Comparison of ENCODE assay signal across 28 cellular contexts in genomic region chr15:27635916-27636315, GRCh38.
"Had no signal": no experiment of that assay in that cellular context is flagged by ENCODE, and none has a peak within 500 bp of the region (broad histone marks: within the 10 kb centered on the region; RNA-seq: fewer than 3 reads in every experiment).

No MANE protein-coding gene starts in this region.

- H3K27me3 ChIP-seq: colonic mucosa, esophagus muscularis mucosa, esophagus squamous epithelium, foreskin keratinocyte, gastrocnemius medialis, gastroesophageal sphincter, heart right ventricle had no signal

- H3K9me3 ChIP-seq: colonic mucosa, esophagus muscularis mucosa, esophagus squamous epithelium, gastrocnemius medialis had no signal

- FAIRE-seq: colon, endometrium, endothelial cell of umbilical vein, frontal cortex had no signal

- H3K27ac ChIP-seq: colonic mucosa, coronary artery, dorsolateral prefrontal cortex, epithelial cell of prostate, esophagus muscularis mucosa, esophagus squamous epithelium, foreskin keratinocyte, gastrocnemius medialis, gastroesophageal sphincter, heart left ventricle, heart right ventricle had no signal

- H3K4me3 ChIP-seq: colonic mucosa, coronary artery, dorsolateral prefrontal cortex, esophagus muscularis mucosa, esophagus squamous epithelium, gastrocnemius medialis, gastroesophageal sphincter, heart left ventricle, heart right ventricle had no signal

- DNase-seq: colonic mucosa; cortex of kidney; dermis blood vessel endothelial cell; dorsolateral prefrontal cortex; effector CD4-positive, alpha-beta T cell; effector CD8-positive, alpha-beta T cell; effector memory CD4-positive, alpha-beta T cell; effector memory CD8-positive, alpha-beta T cell; endodermal cell; erythroblast; esophagus squamous epithelium; foreskin fibroblast; foreskin keratinocyte; foreskin melanocyte; gastrocnemius medialis; glutamatergic neuron; head of caudate nucleus; heart left ventricle; heart right ventricle had no signal

- ATAC-seq: effector memory CD8-positive, alpha-beta T cell; esophagus mucosa; foreskin keratinocyte; gastrocnemius medialis; gastroesophageal sphincter; heart left ventricle; heart right ventricle had no signal

- H3K36me3 ChIP-seq: colonic mucosa, esophagus muscularis mucosa, esophagus squamous epithelium, gastrocnemius medialis, gastroesophageal sphincter, heart left ventricle, heart right ventricle had no signal

- H3K4me1 ChIP-seq: colonic mucosa, esophagus muscularis mucosa, esophagus squamous epithelium, foreskin keratinocyte, gastrocnemius medialis, gastroesophageal sphincter, heart left ventricle, heart right ventricle had no signal
